Comparison of ENCODE assay signal across 23 cellular contexts in genomic region chr11:117831661-117832415, GRCh38. TPM values are rescaled to one million over a fixed set of nuclear protein-coding genes. Genes with fewer than 3 reads are reported as not detected.
A peak's percentile ranks its signal among the peaks of the same experiment; 100 is the strongest.
DNase-seq lines count a peak whose midpoint lies in the region; ATAC-seq, FAIRE-seq and TF ChIP-seq lines count a peak whose summit lies in the region.
"Had no signal": no experiment of that assay in that cellular context is flagged by ENCODE, and none has a peak within 500 bp of the region (broad histone marks: within the 10 kb centered on the region; RNA-seq: fewer than 3 reads in every experiment).

No MANE protein-coding gene starts in this region.

- no peaks in the 10 kb centered on the region for H3K36me3 ChIP-seq in pancreas
- H3K36me3 ChIP-seq: brain microvascular endothelial cell, colonic mucosa, left lung, neutrophil, suprapubic skin had no signal

- no peaks in the 10 kb centered on the region for H3K36me3 Mint-ChIP-seq in stimulated activated naive CD8-positive, alpha-beta T cell treated with anti-CD3 and anti-CD28 coated beads, Interleukin-15, Interleukin-2, amounts not matched to agents 100 ng/mL and 50 ng/mL, for 24 hours (ENCODE audit: low read depth)
- H3K36me3 Mint-ChIP-seq in effector memory CD8-positive, alpha-beta T cell (ENCODE audit: insufficient read depth), result peaks cover 6% of the 10 kb centered on the region
- H3K36me3 Mint-ChIP-seq: CD8-positive, alpha-beta memory T cell had no signal

- H3K27ac Mint-ChIP-seq in stimulated activated naive CD8-positive, alpha-beta T cell treated with anti-CD3 and anti-CD28 coated beads, Interleukin-15, Interleukin-2, amounts not matched to agents 100 ng/mL and 50 ng/mL, for 24 hours, result peak overlapping the region; percentile 52
- H3K27ac Mint-ChIP-seq in effector memory CD8-positive, alpha-beta T cell, result peak overlapping the region; percentile 6 to 90

- no peaks in the 10 kb centered on the region for H3K9me3 ChIP-seq in pancreas
- H3K9me3 ChIP-seq: colonic mucosa, left lung, neutrophil, suprapubic skin had no signal

- peaks cover 12 to 25% (median 18%) of the 10 kb centered on the region in 3 donors for H3K4me1 ChIP-seq in pancreas
- H3K4me1 ChIP-seq: colonic mucosa had no signal

- WGBS in pancreas, 2 donors, result 84 to 87% methylated on average over 7 of the region's 7 CpGs

- TF ChIP-seq CTCF in pancreas (IDR thresholded peaks at IDR 0.05), result no peak

- no peak for DNase-seq in stimulated activated naive CD8-positive, alpha-beta T cell treated with anti-CD3 and anti-CD28 coated beads, Interleukin-15, Interleukin-2, amounts not matched to agents 100 U/mL and 50 U/mL, for 24 hours
- no peak for DNase-seq in effector memory CD8-positive, alpha-beta T cell
- peak in 3 of 6 donors; percentile 13 to 41 (median 19) for DNase-seq in pancreas
- no peak for DNase-seq in NCI-H748 treated with DMSO at 0.1 percent for 48 hours (lab: John Stamatoyannopoulos, UW)
- DNase-seq in substantia nigra (lab: John Stamatoyannopoulos, UW), result no peak
- DNase-seq: activated naive CD8-positive, alpha-beta T cell treated with anti-CD3 and anti-CD28 coated beads, Interleukin-2, amount 50 U/mL, for 24 hours; brain microvascular endothelial cell; GOT3; KBM-7; left lung; NCI-H1048; NCI-H2029; retina; stimulated activated CD4-positive, alpha-beta T cell treated with anti-CD3 and anti-CD28 coated beads, Interleukin-12 subunit alpha, Interleukin-12 subunit beta, amount 100 ng/mL, for 4 hours had no signal

- no peaks in the 10 kb centered on the region for H3K9me3 Mint-ChIP-seq in stimulated activated naive CD8-positive, alpha-beta T cell treated with anti-CD3 and anti-CD28 coated beads, Interleukin-15, Interleukin-2, amounts not matched to agents 100 ng/mL and 50 ng/mL, for 24 hours
- H3K9me3 Mint-ChIP-seq in effector memory CD8-positive, alpha-beta T cell, result no peaks in the 10 kb centered on the region
- H3K9me3 Mint-ChIP-seq: activated naive CD8-positive, alpha-beta T cell treated with anti-CD3 and anti-CD28 coated beads, Interleukin-2, amount 50 U/mL, for 24 hours; activated T-helper 17 cell treated with anti-CD3 and anti-CD28 coated beads, Interleukin-2, amount 50 U/mL, for 72 hours; CD8-positive, alpha-beta memory T cell had no signal

- H3K4me1 Mint-ChIP-seq in stimulated activated naive CD8-positive, alpha-beta T cell treated with anti-CD3 and anti-CD28 coated beads, Interleukin-15, Interleukin-2, amounts not matched to agents 100 ng/mL and 50 ng/mL, for 24 hours (ENCODE audit: low read depth), result peaks cover 51% of the 10 kb centered on the region
- H3K4me1 Mint-ChIP-seq in effector memory CD8-positive, alpha-beta T cell (ENCODE audit: low read depth in 2 of 2), result peaks cover 32 to 37% of the 10 kb centered on the region in 2 donors

- H3K27me3 ChIP-seq in pancreas, result no peaks in the 10 kb centered on the region
- H3K27me3 ChIP-seq: brain microvascular endothelial cell, colonic mucosa, left lung, neutrophil had no signal

- H3K4me3 ChIP-seq in pancreas, result no peak overlapping the region
- H3K4me3 ChIP-seq: colonic mucosa, left lung, suprapubic skin had no signal

- no peak for FAIRE-seq in pancreas (lab: Jason Lieb, UNC)
- FAIRE-seq: RCC 7860 had no signal

- H3K4me3 Mint-ChIP-seq in stimulated activated naive CD8-positive, alpha-beta T cell treated with anti-CD3 and anti-CD28 coated beads, Interleukin-15, Interleukin-2, amounts not matched to agents 100 ng/mL and 50 ng/mL, for 24 hours, result no peak overlapping the region
- no peak overlapping the region for H3K4me3 Mint-ChIP-seq in effector memory CD8-positive, alpha-beta T cell
- H3K4me3 Mint-ChIP-seq: activated naive CD8-positive, alpha-beta T cell treated with anti-CD3 and anti-CD28 coated beads, Interleukin-2, amount 50 U/mL, for 24 hours; activated T-helper 17 cell treated with anti-CD3 and anti-CD28 coated beads, Interleukin-2, amount 50 U/mL, for 72 hours had no signal

- H3K27me3 Mint-ChIP-seq in stimulated activated naive CD8-positive, alpha-beta T cell treated with anti-CD3 and anti-CD28 coated beads, Interleukin-15, Interleukin-2, amounts not matched to agents 100 ng/mL and 50 ng/mL, for 24 hours, result no peaks in the 10 kb centered on the region
- peaks cover 7 to 16% of the 10 kb centered on the region in 2 donors for H3K27me3 Mint-ChIP-seq in effector memory CD8-positive, alpha-beta T cell
- H3K27me3 Mint-ChIP-seq: activated naive CD8-positive, alpha-beta T cell treated with anti-CD3 and anti-CD28 coated beads, Interleukin-2, amount 50 U/mL, for 24 hours had no signal

- no peak for ATAC-seq in stimulated activated naive CD8-positive, alpha-beta T cell treated with anti-CD3 and anti-CD28 coated beads, Interleukin-15, Interleukin-2, amounts not matched to agents 100 U/mL and 50 U/mL, for 24 hours
- no peak for ATAC-seq in effector memory CD8-positive, alpha-beta T cell (replicated peaks)
- ATAC-seq in pancreas (no peak), GM18867 (IDR thresholded peaks at IDR 0.05; ENCODE audit: unreplicated experiment) (no peak)
- ATAC-seq: activated naive CD8-positive, alpha-beta T cell treated with anti-CD3 and anti-CD28 coated beads, Interleukin-2, amount 50 U/mL, for 24 hours; activated T-helper 17 cell treated with anti-CD3 and anti-CD28 coated beads, Interleukin-2, amount 50 U/mL, for 72 hours; left lung had no signal

- intact Hi-C loops in pancreas (cut with DNase I), result no loop called here

- H3K27ac ChIP-seq in pancreas (peak overlapping the region; percentile 70 to 89 (median 82)), substantia nigra (ENCODE audit: low read depth, low read length, poor library complexity, severe bottlenecking) (no peak overlapping the region)
- H3K27ac ChIP-seq: brain microvascular endothelial cell, colonic mucosa, left lung, neutrophil, suprapubic skin had no signal

RNA-seq across cellular contexts. Expression of gene FXYD2, which starts 7.3 kb away (rescaled TPM):
- 100 to 1,000 TPM; 220 to 395 (median 314) TPM for total RNA-seq in pancreas
- 1,000 to 10,000 TPM; 1,418 to 2,509 TPM for polyA plus RNA-seq in pancreas
- total RNA-seq: SK-MEL-5, suprapubic skin had no signal

RNA-seq across cellular contexts. Expression of gene DSCAML1, which starts 34.8 kb away (rescaled TPM):
- total RNA-seq in pancreas, result 1 to 10 TPM in 5 of 6 donors, under 1 TPM in 1; 0.69 to 2.7 (median 1.8) TPM
- 1 to 10 TPM; 1.7 to 1.9 TPM for polyA plus RNA-seq in pancreas
- total RNA-seq: SK-MEL-5 had no signal
- polyA plus RNA-seq: CD8-positive, alpha-beta memory T cell had no signal

RNA-seq across cellular contexts. Expression of gene FXYD6, which starts 44.6 kb away (rescaled TPM):
- 10 to 100 TPM in 1 of 6 donors, 1 to 10 TPM in 5; 2.7 to 17.2 (median 6.5) TPM for total RNA-seq in pancreas
- 10 to 100 TPM; 14.3 to 48.0 TPM for polyA plus RNA-seq in pancreas
- polyA plus RNA-seq: CD8-positive, alpha-beta memory T cell had no signal
